11 cellular contexts compared by ENCODE assay signal in the genomic region with DNA sequence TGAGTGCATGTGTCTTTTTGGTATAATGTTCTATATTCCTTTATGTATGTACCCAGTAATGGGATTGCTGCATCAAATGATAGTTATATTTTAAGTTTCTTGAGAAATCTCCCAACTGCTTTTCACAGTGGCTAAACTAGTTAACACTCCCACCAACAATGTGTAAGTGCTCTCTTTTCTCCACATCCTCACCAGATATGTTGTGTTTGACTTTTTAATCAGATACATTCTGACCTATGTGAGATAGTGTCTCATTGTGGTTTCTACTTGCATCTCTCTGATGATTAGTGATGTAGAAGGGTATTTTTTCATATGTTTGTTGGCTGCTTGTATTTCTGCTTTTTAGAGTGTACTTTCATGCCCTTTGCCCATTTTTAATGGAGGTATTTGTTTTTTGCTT.
"Had no signal": no experiment of that assay in that cellular context is flagged by ENCODE, and none has a peak within 500 bp of the region (broad histone marks: within the 10 kb centered on the region; RNA-seq: fewer than 3 reads in every experiment).

No MANE protein-coding gene starts in this region.

- H2AFZ ChIP-seq: GM23248, GM23338 had no signal

- H3K36me3 ChIP-seq: HAP-1 had no signal

- H3K27ac ChIP-seq: GM23248 had no signal

- ATAC-seq: GM23338, HCT116 had no signal

- H3K9me3 ChIP-seq: HAP-1 had no signal

- H3K4me3 ChIP-seq: GM23248, GM23338, HAP-1 had no signal

- H3K9ac ChIP-seq: GM23248 had no signal

- FAIRE-seq: H1, H54 had no signal

- H3K4me1 ChIP-seq: HAP-1 had no signal

- DNase-seq: GM23248, GOT3, H7, H9, HCEC 1CT, HFFc6 had no signal

- H3K4me2 ChIP-seq: GM23338 had no signal
